In the genomic region with DNA sequence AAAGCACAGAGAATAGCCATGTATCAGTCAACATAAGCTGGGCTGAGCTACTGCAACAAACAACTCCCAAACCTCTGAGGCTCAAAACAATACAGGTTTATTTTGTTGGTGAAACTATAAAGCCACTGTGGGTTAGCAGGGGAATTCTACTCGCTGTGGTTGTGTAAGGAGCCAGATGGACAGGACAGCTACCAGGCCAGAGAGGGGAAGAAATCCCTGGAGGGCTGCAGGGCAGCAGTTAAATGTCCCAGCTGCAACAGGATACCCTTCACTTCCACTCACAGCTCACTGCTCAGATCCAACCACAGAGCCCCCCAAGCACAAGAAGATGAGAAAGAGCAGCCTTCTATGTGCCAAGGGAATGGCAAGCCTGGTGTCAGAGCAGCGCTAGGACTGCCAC, we compare ENCODE assay signal across 24 cellular contexts.
"Had no signal": no experiment of that assay in that cellular context is flagged by ENCODE, and none has a peak within 500 bp of the region (broad histone marks: within the 10 kb centered on the region; RNA-seq: fewer than 3 reads in every experiment).

No MANE protein-coding gene starts in this region.

- ATAC-seq: activated CD8-positive, alpha-beta T cell treated with anti-CD3 and anti-CD28 coated beads for 36 hours; activated T-cell treated with anti-CD3 and anti-CD28 coated beads, Interleukin-2, amount 50 U/mL, for 72 hours; activated T-helper 17 cell treated with anti-CD3 and anti-CD28 coated beads, Interleukin-2, amount 50 U/mL, for 72 hours; Panc1 had no signal

- DNase-seq: activated CD4-positive, alpha-beta T cell treated with anti-CD3 and anti-CD28 coated beads, Interleukin-2, amount 10 ng/mL, durations not matched to agents 24 days and 14 days; activated CD4-positive, alpha-beta T cell treated with anti-CD3 and anti-CD28 coated beads, Interleukin-2, amount 50 U/mL, for 4 hours; activated CD8-positive, alpha-beta T cell treated with anti-CD3 and anti-CD28 coated beads for 36 hours; activated gamma-delta T cell; activated naive CD4-positive, alpha-beta T cell treated with Interleukin-2 at 50 U/mL for 16 hours; activated naive CD8-positive, alpha-beta T cell treated with anti-CD3 and anti-CD28 coated beads, Interleukin-2, amount 10 ng/mL, durations not matched to agents 7 days and 5 days; activated T-cell treated with anti-CD3 and anti-CD28 coated beads, Interleukin-2, amount 50 U/mL, for 1 hour; activated T-cell treated with anti-CD3 and anti-CD28 coated beads, Interleukin-2, amount 50 U/mL, for 72 hours; amygdala; MM.1S; MV-4-11; NCI-H1092; NCI-H1436 treated with DMSO at 0.1 percent for 48 hours; NCI-H1694 treated with DMSO at 0.1 percent for 48 hours; NCI-H2029; NCI-H345; NCI-H524 treated with DMSO at 0.1 percent for 48 hours; SHP77; SJCRH30 had no signal

- H3K9me3 ChIP-seq: ascending aorta, SJCRH30 had no signal

- H3K4me3 ChIP-seq: ascending aorta, cardiac muscle cell, SJCRH30, SK-N-MC had no signal

- H3K4me1 ChIP-seq: ascending aorta, SJCRH30 had no signal

- H3K27me3 ChIP-seq: ascending aorta, cardiac muscle cell, SJCRH30 had no signal

- H3K36me3 ChIP-seq: ascending aorta, cardiac muscle cell, SJCRH30 had no signal
